13 cellular contexts compared by ENCODE assay signal in the genomic region with DNA sequence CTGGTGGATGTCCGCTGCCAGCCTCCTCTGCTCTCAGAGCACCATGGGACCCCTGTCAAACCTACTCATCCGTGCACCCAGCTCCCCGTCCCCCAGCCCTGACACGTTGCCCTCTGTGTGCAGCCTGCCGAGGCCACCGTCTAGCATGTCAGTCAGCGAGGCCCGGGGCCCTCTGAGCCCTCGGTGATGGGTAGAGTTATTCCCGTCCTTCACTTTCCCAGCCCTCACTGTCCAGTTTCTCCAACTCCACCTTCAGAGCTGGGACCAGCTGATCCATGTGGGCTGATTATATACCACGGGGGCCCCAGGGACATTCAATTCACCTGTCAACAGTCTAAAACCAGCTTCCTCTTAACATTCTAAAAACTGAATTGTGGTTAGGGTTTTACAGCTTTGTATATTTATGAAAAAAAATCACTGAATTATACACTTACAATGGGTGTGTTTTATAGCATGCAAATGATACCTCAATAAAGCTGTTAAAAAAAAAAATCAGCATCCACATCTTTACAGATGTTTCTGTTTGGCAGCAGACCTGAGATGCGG.
A peak's percentile ranks its signal among the peaks of the same experiment; 100 is the strongest.
DNase-seq lines count a peak whose midpoint lies in the region; ATAC-seq and TF ChIP-seq lines count a peak whose summit lies in the region.
"Had no signal": no experiment of that assay in that cellular context is flagged by ENCODE, and none has a peak within 500 bp of the region (broad histone marks: within the 10 kb centered on the region; RNA-seq: fewer than 3 reads in every experiment).

No MANE protein-coding gene starts in this region.

- H3K79me2 ChIP-seq in OCI-LY3 (ENCODE audit: low read length), result peaks cover 69% of the 10 kb centered on the region

- peak; percentile 39 for DNase-seq in lower lobe of right lung
- DNase-seq in DMS153 (lab: John Stamatoyannopoulos, UW), result no peak
- no peak for DNase-seq in UCSD-AML1 (lab: John Stamatoyannopoulos, UW; ENCODE audit: unreplicated experiment)
- no peak for DNase-seq in DMS79 treated with DMSO at 0.1 percent for 48 hours (lab: John Stamatoyannopoulos, UW)
- DNase-seq: Calu3, foreskin melanocyte, GM23248, NCI-H1092 treated with DMSO at 0.1 percent for 48 hours, thyroid gland had no signal

- H3K27me3 ChIP-seq in OCI-LY3 (ENCODE audit: low read depth, low read length) (no peaks in the 10 kb centered on the region; the same call in 1 of the 2 replicates), lower lobe of right lung (ENCODE audit: low read depth) (no peaks in the 10 kb centered on the region)
- H3K27me3 ChIP-seq: thyroid gland had no signal

- TF ChIP-seq CTCF in OCI-LY3 (IDR thresholded peaks at IDR 0.05; ENCODE audit: low read depth, low read length) (no peak), lower lobe of right lung (IDR thresholded peaks at IDR 0.05) (no peak)

- H3K36me3 ChIP-seq in OCI-LY3 (replicated peaks; ENCODE audit: low read depth, low read length) (peaks cover 45% of the 10 kb centered on the region), lower lobe of right lung (no peaks in the 10 kb centered on the region)
- H3K36me3 ChIP-seq: thyroid gland had no signal

- peaks cover 79% of the 10 kb centered on the region for H4K20me1 ChIP-seq in OCI-LY3 (ENCODE audit: insufficient read depth, low read length)

- H3K9me3 ChIP-seq in OCI-LY3 (ENCODE audit: insufficient read depth, low read length) (no peaks in the 10 kb centered on the region), lower lobe of right lung (no peaks in the 10 kb centered on the region)
- H3K9me3 ChIP-seq: thyroid gland had no signal

- no peak overlapping the region for H2AFZ ChIP-seq in OCI-LY3 (ENCODE audit: low read depth, low read length)
- H2AFZ ChIP-seq: GM23248 had no signal

- peak overlapping the region; percentile 5; the same call in 1 of the 2 replicates for H3K4me3 ChIP-seq in GM08714 (ENCODE audit: low read length)
- peak overlapping the region; percentile 19 for H3K4me3 ChIP-seq in OCI-LY3 (ENCODE audit: low read length)
- H3K4me3 ChIP-seq in lower lobe of right lung, result no peak overlapping the region
- H3K4me3 ChIP-seq: GM23248, thyroid gland had no signal

- H3K4me1 ChIP-seq in OCI-LY3 (ENCODE audit: low read length) (peaks cover 81% of the 10 kb centered on the region), lower lobe of right lung (peaks cover 45% of the 10 kb centered on the region)

- intact Hi-C loops in lower lobe of right lung (cut with DNase I), result no loop called here

- peak overlapping the region; percentile 55 for H3K4me2 ChIP-seq in OCI-LY3 (ENCODE audit: low read length)

- H3K9ac ChIP-seq in OCI-LY3 (ENCODE audit: low read length), result no peak overlapping the region
- H3K9ac ChIP-seq: GM23248 had no signal

- ATAC-seq in GM21447 (IDR thresholded peaks at IDR 0.05; ENCODE audit: unreplicated experiment) (peak; percentile 36), lower lobe of right lung (no peak), GM21526 (IDR thresholded peaks at IDR 0.05; ENCODE audit: low FRiP score, unreplicated experiment) (no peak)

- no peak overlapping the region for H3K27ac ChIP-seq in OCI-LY3 (ENCODE audit: low read length)
- H3K27ac ChIP-seq in lower lobe of right lung, result no peak overlapping the region
- H3K27ac ChIP-seq: GM23248, thyroid gland had no signal
